8 cellular contexts compared by ENCODE assay signal in the genomic region with DNA sequence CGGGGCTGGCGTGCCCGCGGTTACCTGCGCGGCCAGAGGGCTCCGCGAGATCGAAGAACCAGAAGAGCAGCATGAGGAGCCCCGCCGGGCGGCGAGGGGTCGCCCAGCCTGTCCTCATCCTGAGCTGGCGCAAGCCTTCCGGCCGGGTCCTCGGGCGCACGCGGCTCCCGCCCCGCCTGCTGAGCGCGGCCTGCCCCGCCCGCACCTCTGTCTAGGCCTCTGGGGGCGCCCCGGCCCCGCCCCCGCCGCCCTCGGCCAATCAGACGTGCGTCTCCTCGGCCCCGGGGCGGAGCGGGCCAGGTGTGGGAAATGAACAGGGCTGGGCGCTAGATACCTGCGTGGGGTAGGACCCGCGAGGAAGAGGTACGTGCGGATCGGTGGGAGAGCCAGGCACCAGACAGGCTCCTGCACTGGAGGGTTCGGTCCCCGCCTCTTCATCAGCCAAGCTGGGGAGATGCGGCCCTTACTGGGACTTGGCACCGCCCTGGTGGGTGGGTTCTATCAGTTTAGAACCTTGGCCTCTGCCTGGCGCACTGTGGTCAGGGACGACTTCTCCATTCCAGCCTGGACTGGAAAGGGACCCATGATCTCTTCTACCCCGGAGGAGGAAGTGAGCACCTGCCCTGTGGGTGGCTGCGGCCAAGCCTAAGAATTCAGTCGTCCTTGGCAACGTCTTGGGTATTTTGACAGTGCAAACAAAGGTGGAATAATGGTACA. TPM values are rescaled to one million over a fixed set of nuclear protein-coding genes. Genes with fewer than 3 reads are reported as not detected.
DNase-seq lines count a peak whose midpoint lies in the region; ATAC-seq lines count a peak whose summit lies in the region.

A gene (minus strand): TSS at position 192 of the 717 bp plus-strand sequence.

- no peaks in the 10 kb centered on the region for H3K27me3 ChIP-seq in endocrine pancreas (ENCODE audit: control insufficient read depth, insufficient read depth, low read length)
- no peaks in the 10 kb centered on the region for H3K27me3 ChIP-seq in mucosa of stomach (ENCODE audit: control insufficient read depth, insufficient read depth, low read length)

- peak within 1 kb of the TSS; percentile 85 for H3K27ac ChIP-seq in KOPT-K1 (ENCODE audit: low read depth, low read length, poor library complexity, severe bottlenecking)

- DNase-seq in EL (peak; percentile 3), mesenteric fat pad (ENCODE audit: low spot score) (no peak)
- peak; percentile 83 to 87 for DNase-seq in activated CD4-positive, alpha-beta T cell treated with anti-CD3 and anti-CD28 coated beads, Interleukin-2, amount 50 U/mL, for 48 hours
- peak; percentile 59 to 66 for DNase-seq in stimulated activated CD8-positive, alpha-beta memory T cell treated with anti-CD3 and anti-CD28 coated beads, Interleukin-7, amount 100 ng/mL, for 1 hour (ENCODE audit: low read depth in 2 of 2)

- H3K9me3 ChIP-seq in KOPT-K1 (ENCODE audit: insufficient read depth, low read length, poor library complexity, severe bottlenecking) = no peaks in the 10 kb centered on the region
- no peaks in the 10 kb centered on the region for H3K9me3 ChIP-seq in endocrine pancreas (ENCODE audit: control insufficient read depth, low read length)
- no peaks in the 10 kb centered on the region for H3K9me3 ChIP-seq in mucosa of stomach (ENCODE audit: control insufficient read depth, low read length)

- H3K4me1 ChIP-seq in endocrine pancreas (ENCODE audit: control insufficient read depth, insufficient read depth, low read length) (peaks cover 4% of the 10 kb centered on the region), mucosa of stomach (ENCODE audit: control insufficient read depth, insufficient read depth, low read length) (peaks cover 12% of the 10 kb centered on the region)

- peak within 1 kb of the TSS; percentile 40 for H3K4me3 ChIP-seq in endocrine pancreas (ENCODE audit: control insufficient read depth, insufficient read depth, low read length)
- H3K4me3 ChIP-seq in mucosa of stomach (ENCODE audit: low read length) = peak within 1 kb of the TSS; percentile 42

- H3K9ac ChIP-seq in endocrine pancreas (ENCODE audit: control insufficient read depth, insufficient read depth, low read length) (peak within 1 kb of the TSS; percentile 32), mucosa of stomach (ENCODE audit: low read length) (peak within 1 kb of the TSS; percentile 72)

- H3K36me3 ChIP-seq in KOPT-K1 (ENCODE audit: insufficient read depth, low read length) (peaks cover 11% of the 10 kb centered on the region), endocrine pancreas (ENCODE audit: control insufficient read depth, insufficient read depth, low read length) (no peaks in the 10 kb centered on the region), mucosa of stomach (ENCODE audit: control insufficient read depth, insufficient read depth, low read length) (no peaks in the 10 kb centered on the region)

- ATAC-seq in GM21526 (IDR thresholded peaks at IDR 0.05; ENCODE audit: low FRiP score, unreplicated experiment) = peak; percentile 88

RNA-seq across cellular contexts. Expression of the gene that starts here (rescaled TPM):
- total RNA-seq in mesenteric fat pad = 3.0 TPM
